In genomic region chr9:134344821-134345310, GRCh38 we compare ENCODE assay signal across 14 cellular contexts. TPM values are rescaled to one million over a fixed set of nuclear protein-coding genes. Genes with fewer than 3 reads are reported as not detected.
DNase-seq lines count a peak whose midpoint lies in the region; ATAC-seq and TF ChIP-seq lines count a peak whose summit lies in the region.
"Had no signal": no experiment of that assay in that cellular context is flagged by ENCODE, and none has a peak within 500 bp of the region (broad histone marks: within the 10 kb centered on the region; RNA-seq: fewer than 3 reads in every experiment).

No MANE protein-coding gene starts in this region.

- TF ChIP-seq CTCF in IMR-90 (conservative IDR thresholded peaks at IDR 0.05; ENCODE audit: low read depth, low read length) = no peak
- no peak for TF ChIP-seq CTCF in brain (conservative IDR thresholded peaks at IDR 0.05)

- no peak overlapping the region; the same call in 1 of the 2 replicates for H2AK5ac ChIP-seq in IMR-90 (ENCODE audit: low read depth, low read length)

- peaks cover 23% of the 10 kb centered on the region for H3K9me1 ChIP-seq in IMR-90 (ENCODE audit: insufficient read depth, low read length)

- no peak overlapping the region for H3K14ac ChIP-seq in IMR-90 (replicated peaks; ENCODE audit: low read depth, low read length)

- no peaks in the 10 kb centered on the region for H3K27me3 Mint-ChIP-seq in brain
- H3K27me3 Mint-ChIP-seq in stimulated activated naive CD8-positive, alpha-beta T cell treated with anti-CD3 and anti-CD28 coated beads, Interleukin-15, amount 100 ng/mL, for 72 hours = no peaks in the 10 kb centered on the region

- DNase-seq in IMR-90 (no peak), left lobe of liver (ENCODE audit: low spot score) (no peak)
- no peak for DNase-seq in stimulated activated naive CD8-positive, alpha-beta T cell treated with anti-CD3 and anti-CD28 coated beads, Interleukin-15, amount 100 ng/mL, for 72 hours
- DNase-seq in stimulated activated CD4-positive, alpha-beta T cell treated with anti-CD3 and anti-CD28 coated beads, Interleukin-1b, Interleukin-23, amount 100 ng/mL, for 48 hours = no peak
- DNase-seq: AML-193, cerebellar nuclear complex, DMS153, NCI-H2107 had no signal

- H2AK9ac ChIP-seq in IMR-90 (replicated peaks; ENCODE audit: low read depth, low read length, poor library complexity) = peak overlapping the region; percentile 11

- 37% methylated on average over 2 of the region's 14 CpGs; no CpG with 5 or more reads in 1 of the 2 experiments for WGBS in IMR-90 (ENCODE audit: extremely low coverage in 2 of 2, insufficient read length in 1 of 2), 2 experiments

- no peak overlapping the region for H3K4me2 ChIP-seq in IMR-90 (ENCODE audit: low read depth, low read length)

- intact Hi-C loops in IMR-90 (cut with micrococcal nuclease) = no loop called here

- H3K27me3 ChIP-seq in IMR-90 (ENCODE audit: control insufficient read depth, insufficient read depth, low read length) = no peaks in the 10 kb centered on the region
- H3K27me3 ChIP-seq: left lung had no signal

- H3K36me3 ChIP-seq in IMR-90 (ENCODE audit: control insufficient read depth, insufficient read depth, low read length) = peaks cover 7% of the 10 kb centered on the region; the same call in 1 of the 2 replicates
- H3K36me3 ChIP-seq: left lung had no signal

- H3K27ac Mint-ChIP-seq in brain = peak overlapping the region in 4 of 5 experiments; percentile 73 to 95 (median 86)
- H3K27ac Mint-ChIP-seq in stimulated activated naive CD8-positive, alpha-beta T cell treated with anti-CD3 and anti-CD28 coated beads, Interleukin-15, amount 100 ng/mL, for 72 hours = peak overlapping the region; percentile 63 to 69
- H3K27ac Mint-ChIP-seq: activated naive CD4-positive, alpha-beta T cell treated with anti-CD3 and anti-CD28 coated beads for 36 hours had no signal

- no peak overlapping the region for H3K23ac ChIP-seq in IMR-90 (ENCODE audit: low read depth, low read length)

- H2BK120ac ChIP-seq in IMR-90 (ENCODE audit: low read depth, low read length) = no peak overlapping the region

- peaks cover 100% of the 10 kb centered on the region for H4K20me1 ChIP-seq in IMR-90 (ENCODE audit: insufficient read depth, low read length)

- H4K91ac ChIP-seq in IMR-90 (ENCODE audit: insufficient read depth, low read depth, low read length) = no peak overlapping the region; the same call in 1 of the 2 replicates

- no peak overlapping the region for H4K5ac ChIP-seq in IMR-90 (ENCODE audit: low read depth, low read length)

- no peak overlapping the region for H2BK15ac ChIP-seq in IMR-90 (ENCODE audit: low read depth, low read length)

- H3K9me3 Mint-ChIP-seq in brain = no peaks in the 10 kb centered on the region
- no peaks in the 10 kb centered on the region for H3K9me3 Mint-ChIP-seq in stimulated activated naive CD8-positive, alpha-beta T cell treated with anti-CD3 and anti-CD28 coated beads, Interleukin-15, amount 100 ng/mL, for 72 hours
- H3K9me3 Mint-ChIP-seq: activated naive CD4-positive, alpha-beta T cell treated with anti-CD3 and anti-CD28 coated beads for 36 hours had no signal

- H3K18ac ChIP-seq in IMR-90 (ENCODE audit: low read depth, low read length) = no peak overlapping the region

- no peak overlapping the region for H3K9ac ChIP-seq in IMR-90 (ENCODE audit: low read depth, low read length)

- H3K56ac ChIP-seq in IMR-90 (ENCODE audit: extremely low read depth, insufficient read depth, low read length) = no peak overlapping the region

- in situ Hi-C loops in IMR-90 (cut with MboI; ENCODE audit: low sequenced_read_pairs) = no loop called here

- H3K9me3 ChIP-seq in IMR-90 (ENCODE audit: control insufficient read depth, insufficient read depth, low read length) = no peaks in the 10 kb centered on the region
- H3K9me3 ChIP-seq: left lung had no signal

- no peak overlapping the region for H2BK20ac ChIP-seq in IMR-90 (ENCODE audit: low read depth, low read length)

- H3K36me3 Mint-ChIP-seq in brain = no peaks in the 10 kb centered on the region

- no peak overlapping the region for H3K4ac ChIP-seq in IMR-90 (ENCODE audit: low read depth, low read length)

- peaks cover 75% of the 10 kb centered on the region for H3K4me1 Mint-ChIP-seq in brain
- peaks cover 34% of the 10 kb centered on the region for H3K4me1 Mint-ChIP-seq in stimulated activated naive CD8-positive, alpha-beta T cell treated with anti-CD3 and anti-CD28 coated beads, Interleukin-15, amount 100 ng/mL, for 72 hours

- no TSS peak for BruUV-seq in IMR-90 (replicated peaks; lab: Mats Ljungman, UMichigan)

- H3K4me3 Mint-ChIP-seq in brain = peak overlapping the region in 1 of 5 experiments; percentile 11
- H3K4me3 Mint-ChIP-seq in stimulated activated naive CD8-positive, alpha-beta T cell treated with anti-CD3 and anti-CD28 coated beads, Interleukin-15, amount 100 ng/mL, for 72 hours = peak overlapping the region; percentile 27 to 47
- H3K4me3 Mint-ChIP-seq: activated naive CD4-positive, alpha-beta T cell treated with anti-CD3 and anti-CD28 coated beads for 36 hours had no signal

- H2AFZ ChIP-seq in IMR-90 (replicated peaks; ENCODE audit: low read length, poor library complexity) = no peak overlapping the region

- TF ChIP-seq RAD21 in IMR-90 (IDR thresholded peaks at IDR 0.05; ENCODE audit: low read length) = no peak

- dilution Hi-C loops in IMR-90 (cut with HindIII; ENCODE audit: low sequenced_read_pairs, unreplicated experiment) = no loop called here

- POLR2A ChIA-PET in IMR-90 (lab: Charles Lee; ENCODE audit: unreplicated experiment) = interaction anchor here (0.6 kb wide), 1 partner anchor 19 kb away, joined by 3 read pairs; no protein-coding TSS in a partner anchor

- peaks cover 23 to 92% of the 10 kb centered on the region in 2 experiments for H3K79me1 ChIP-seq in IMR-90 (ENCODE audit: low read depth in 1 of 2, low read length in 2 of 2)

- peaks cover 24% of the 10 kb centered on the region for H3K4me1 ChIP-seq in IMR-90 (ENCODE audit: control insufficient read depth, insufficient read depth, low read length)

- CTCF ChIA-PET in IMR-90 (lab: Yijun Ruan, JAX) = interaction anchor here (1.0 kb wide), 1 partner anchor 58 kb away, joined by 3 read pairs; no protein-coding TSS in a partner anchor

- TF ChIP-seq POLR2A in IMR-90 (IDR thresholded peaks at IDR 0.05; ENCODE audit: low read depth, low read length) = no peak

- no peak overlapping the region for H3K27ac ChIP-seq in IMR-90 (ENCODE audit: insufficient read depth, low read length)

- H2BK5ac ChIP-seq in IMR-90 (ENCODE audit: low read depth, low read length, poor library complexity, severe bottlenecking) = no peak overlapping the region

- no peak overlapping the region for H4K8ac ChIP-seq in IMR-90 (ENCODE audit: low read depth in 2 of 2, low read length in 2 of 2)

- no peak overlapping the region for H3K4me3 ChIP-seq in IMR-90 (ENCODE audit: insufficient read depth, low read depth, low read length)

- ATAC-seq in IMR-90 (ENCODE audit: low read depth) (no peak; the same call in 1 of the 2 replicates), left lobe of liver (peak; percentile 1), GM19035 (IDR thresholded peaks at IDR 0.05; ENCODE audit: unreplicated experiment) (no peak), HG03565 (IDR thresholded peaks at IDR 0.05; ENCODE audit: unreplicated experiment) (no peak), GM18907 (IDR thresholded peaks at IDR 0.05; ENCODE audit: unreplicated experiment) (no peak)
- no peak for ATAC-seq in stimulated activated naive CD8-positive, alpha-beta T cell treated with anti-CD3 and anti-CD28 coated beads, Interleukin-15, amount 100 ng/mL, for 72 hours

TF ChIP-seq in IMR-90, 13 proteins besides CTCF, POLR2A, EP300 and RAD21:
- TF ChIP-seq MAZ (IDR thresholded peaks at IDR 0.05; ENCODE audit: borderline replicate concordance, low read depth, low read length) = no peak
- no peak for TF ChIP-seq RFX5 (IDR thresholded peaks at IDR 0.05; ENCODE audit: low read depth, low read length)
- TF ChIP-seq MXI1 (IDR thresholded peaks at IDR 0.05; ENCODE audit: borderline replicate concordance, low read depth, low read length) = no peak
- TF ChIP-seq BHLHE40 (IDR thresholded peaks at IDR 0.05; ENCODE audit: low read depth, low read length) = no peak
- no peak for TF ChIP-seq CHD1 (IDR thresholded peaks at IDR 0.05; ENCODE audit: low read depth, low read length)
- TF ChIP-seq SMC3 (IDR thresholded peaks at IDR 0.05; ENCODE audit: low read depth, low read length) = no peak
- no peak for TF ChIP-seq FOS (IDR thresholded peaks at IDR 0.05; ENCODE audit: low read depth, low read length)
- TF ChIP-seq, protein P1, sequence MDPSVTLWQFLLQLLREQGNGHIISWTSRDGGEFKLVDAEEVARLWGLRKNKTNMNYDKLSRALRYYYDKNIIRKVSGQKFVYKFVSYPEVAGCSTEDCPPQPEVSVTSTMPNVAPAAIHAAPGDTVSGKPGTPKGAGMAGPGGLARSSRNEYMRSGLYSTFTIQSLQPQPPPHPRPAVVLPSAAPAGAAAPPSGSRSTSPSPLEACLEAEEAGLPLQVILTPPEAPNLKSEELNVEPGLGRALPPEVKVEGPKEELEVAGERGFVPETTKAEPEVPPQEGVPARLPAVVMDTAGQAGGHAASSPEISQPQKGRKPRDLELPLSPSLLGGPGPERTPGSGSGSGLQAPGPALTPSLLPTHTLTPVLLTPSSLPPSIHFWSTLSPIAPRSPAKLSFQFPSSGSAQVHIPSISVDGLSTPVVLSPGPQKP (IDR thresholded peaks at IDR 0.05; ENCODE audit: borderline replicate concordance, low read depth, low read length) = no peak
- TF ChIP-seq, protein P2, sequence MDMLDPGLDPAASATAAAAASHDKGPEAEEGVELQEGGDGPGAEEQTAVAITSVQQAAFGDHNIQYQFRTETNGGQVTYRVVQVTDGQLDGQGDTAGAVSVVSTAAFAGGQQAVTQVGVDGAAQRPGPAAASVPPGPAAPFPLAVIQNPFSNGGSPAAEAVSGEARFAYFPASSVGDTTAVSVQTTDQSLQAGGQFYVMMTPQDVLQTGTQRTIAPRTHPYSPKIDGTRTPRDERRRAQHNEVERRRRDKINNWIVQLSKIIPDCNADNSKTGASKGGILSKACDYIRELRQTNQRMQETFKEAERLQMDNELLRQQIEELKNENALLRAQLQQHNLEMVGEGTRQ (IDR thresholded peaks at IDR 0.05; ENCODE audit: low read depth, low read length) = no peak
- no peak for TF ChIP-seq RCOR1 (IDR thresholded peaks at IDR 0.05; ENCODE audit: insufficient replicate concordance, low read length)
- TF ChIP-seq NFE2L2 (IDR thresholded peaks at IDR 0.05; ENCODE audit: low read depth, low read length) = no peak
- no peak for TF ChIP-seq MAFK (IDR thresholded peaks at IDR 0.05; ENCODE audit: low read depth, low read length)
- TF ChIP-seq CEBPB (IDR thresholded peaks at IDR 0.05; ENCODE audit: low read depth, low read length) = no peak

RNA-seq across cellular contexts. Expression of gene RXRA, which starts 18.6 kb away (rescaled TPM):
- 7.5 and 8.1 TPM in 2 replicates for total RNA-seq in IMR-90 (2012; rRNA removed)
- 17.9 and 19.0 TPM in 2 replicates for polyA plus RNA-seq in IMR-90 (2012; rRNA removed)
- 7.8 and 17.6 TPM in 2 replicates for polyA plus RNA-seq in IMR-90 (2012; cell fraction: cytosol; rRNA removed)
- 11.2 and 21.7 TPM in 2 replicates for polyA plus RNA-seq in IMR-90 (2012; cell fraction: nucleus; rRNA removed; ENCODE audit: low replicate concordance)
- 29.9 TPM for polyA plus RNA-seq in brain (ENCODE audit: insufficient read depth, low read depth, low replicate concordance)
- total RNA-seq in left lobe of liver = 163 TPM

Comparison
In these comparisons a context has a peak if more than half of its experiments do, and no peak if none do; other contexts are left out.
1. RNA of gene RXRA, which starts 18.6 kb away (total RNA-seq): 163 TPM in left lobe of liver (single experiment); 7.5 to 8.1 TPM in IMR-90; every median in the first group is over 10 times any median in the second.